In the genomic region with DNA sequence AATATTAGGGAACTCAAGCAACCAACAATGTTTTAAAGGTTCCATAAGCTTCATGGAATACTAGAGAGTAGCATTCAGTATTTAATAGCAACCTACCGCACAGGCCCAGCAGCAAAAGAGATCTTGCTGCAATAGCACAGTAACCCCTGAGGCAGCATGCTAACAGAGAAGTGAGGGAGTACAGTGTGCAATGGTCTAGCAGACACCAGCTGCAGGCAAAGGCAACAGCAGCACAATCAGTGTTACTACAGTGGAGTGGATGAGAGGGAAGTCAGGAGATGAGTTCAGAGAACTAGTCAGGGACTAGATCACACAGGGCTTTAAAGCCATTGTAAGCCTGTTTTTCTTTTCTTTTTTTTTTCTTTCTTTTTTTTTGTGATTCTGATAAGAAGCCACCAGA, we compare ENCODE assay signal across 9 cellular contexts. TPM values are rescaled to one million over a fixed set of nuclear protein-coding genes. Genes with fewer than 3 reads are reported as not detected.
DNase-seq lines count a peak whose midpoint lies in the region; ATAC-seq and TF ChIP-seq lines count a peak whose summit lies in the region.
"Had no signal": no experiment of that assay in that cellular context is flagged by ENCODE, and none has a peak within 500 bp of the region (broad histone marks: within the 10 kb centered on the region; RNA-seq: fewer than 3 reads in every experiment).

No MANE protein-coding gene starts in this region.

- TF ChIP-seq CTCF in gastrocnemius medialis (IDR thresholded peaks at IDR 0.05 in 4 of 5, conservative IDR thresholded peaks at IDR 0.05 in 1 of 5): no peak

- H3K4me3 ChIP-seq in gastrocnemius medialis (no peak overlapping the region), SJCRH30 (no peak overlapping the region)

- H3K4me1 ChIP-seq in gastrocnemius medialis: peaks cover 36 to 41% of the 10 kb centered on the region in 2 donors
- no peaks in the 10 kb centered on the region for H3K4me1 ChIP-seq in SJCRH30

- intact Hi-C loops in gastrocnemius medialis (cut with DNase I; ENCODE audit: low total_unique reads): no loop called here

- H3K36me3 ChIP-seq in gastrocnemius medialis: no peaks in the 10 kb centered on the region
- H3K36me3 ChIP-seq in SJCRH30: peaks cover 14% of the 10 kb centered on the region

- H3K27me3 ChIP-seq in gastrocnemius medialis (no peaks in the 10 kb centered on the region), SJCRH30 (no peaks in the 10 kb centered on the region)

- TF ChIP-seq POLR2A in gastrocnemius medialis (IDR thresholded peaks at IDR 0.05): no peak

- DNase-seq in SKM-1 treated with dmso at 0.1 percent for 144 hours (lab: John Stamatoyannopoulos, UW; ENCODE audit: unreplicated experiment): peak; percentile 9
- no peak for DNase-seq in SKM-1 (lab: John Stamatoyannopoulos, UW; ENCODE audit: unreplicated experiment)
- DNase-seq in epidermal melanocyte (ENCODE audit: insufficient read length, low spot score): peak; percentile 75
- DNase-seq in gastrocnemius medialis: peak in 1 of 2 donors; percentile 26
- no peak for DNase-seq in activated T-cell treated with anti-CD3 and anti-CD28 coated beads for 4 hours
- DNase-seq in activated CD4-positive, alpha-beta T cell treated with anti-CD3 and anti-CD28 coated beads for 1 hour: no peak
- DNase-seq in SJCRH30: no peak

- in situ Hi-C loops in gastrocnemius medialis (cut with MboI; ENCODE audit: low sequenced_read_pairs in 4 of 4): no loop called here

- ATAC-seq in HG03442 (IDR thresholded peaks at IDR 0.05; ENCODE audit: unreplicated experiment) (peak; percentile 40), gastrocnemius medialis (peak; percentile 32 to 33)
- ATAC-seq: T-cell had no signal

- H3K27ac ChIP-seq in gastrocnemius medialis: peak overlapping the region; percentile 87 to 97 (median 94)
- no peak overlapping the region for H3K27ac ChIP-seq in SJCRH30

- no peaks in the 10 kb centered on the region for H3K9me3 ChIP-seq in gastrocnemius medialis
- H3K9me3 ChIP-seq in SJCRH30 (replicated peaks): peaks cover 4% of the 10 kb centered on the region; the same call in 1 of the 2 replicates

RNA-seq across cellular contexts. Expression of gene TICAM2, which starts 2.8 kb away (rescaled TPM):
- 1 to 10 TPM in 1 of 4 donors, under 1 TPM in 3; 0.59 to 1.3 (median 0.78) TPM for total RNA-seq in gastrocnemius medialis
- total RNA-seq in SJCRH30 (2014; rRNA removed; shearing (Covaris generic)): 0.10 and 0.13 TPM in 2 replicates

RNA-seq across cellular contexts. Expression of gene TMED7, which starts 26.3 kb away (rescaled TPM):
- total RNA-seq in gastrocnemius medialis: 100 to 1,000 TPM in 1 of 4 donors, 10 to 100 TPM in 3; 53.1 to 122 (median 68.6) TPM
- 84.5 and 89.3 TPM in 2 replicates for total RNA-seq in SJCRH30 (2014; rRNA removed; shearing (Covaris generic))

RNA-seq across cellular contexts. Expression of gene FEM1C, which starts 54.9 kb away (rescaled TPM):
- 10 to 100 TPM; 18.9 to 39.4 (median 33.7) TPM for total RNA-seq in gastrocnemius medialis
- total RNA-seq in SJCRH30 (2014; rRNA removed; shearing (Covaris generic)): 16.5 and 17.9 TPM in 2 replicates

Comparison
In these comparisons a context has a peak if more than half of its experiments do, and no peak if none do; other contexts are left out.
1. DNase-seq: peak in SKM-1 treated with dmso at 0.1 percent for 144 hours (single experiment) and epidermal melanocyte (single experiment); none in SKM-1 (single experiment), activated T-cell treated with anti-CD3 and anti-CD28 coated beads for 4 hours (single experiment), activated CD4-positive, alpha-beta T cell treated with anti-CD3 and anti-CD28 coated beads for 1 hour (single experiment) and SJCRH30 (0 of 2).